ENCODE assay signal across 29 cellular contexts in the genomic region with DNA sequence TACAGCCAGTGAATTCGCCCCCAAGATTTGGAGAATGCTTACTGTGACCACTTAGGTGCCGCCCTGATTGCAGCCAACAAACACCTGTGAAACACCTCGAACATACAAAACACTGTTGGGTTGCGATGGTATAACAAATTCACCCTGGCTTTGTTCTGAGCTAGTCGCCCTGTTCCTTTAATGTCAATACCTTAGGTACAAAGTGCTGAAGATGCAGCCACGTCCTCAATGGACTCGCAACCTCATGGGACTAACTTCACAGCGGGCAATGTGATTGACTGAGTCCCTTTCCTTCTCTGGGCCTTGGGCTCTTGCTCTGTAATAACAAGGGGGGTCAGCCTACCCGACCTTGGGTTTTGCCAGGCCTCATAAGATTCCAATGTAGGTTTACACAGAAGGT. TPM values are rescaled to one million over a fixed set of nuclear protein-coding genes. Genes with fewer than 3 reads are reported as not detected.
"Had no signal": no experiment of that assay in that cellular context is flagged by ENCODE, and none has a peak within 500 bp of the region (broad histone marks: within the 10 kb centered on the region; RNA-seq: fewer than 3 reads in every experiment).

No MANE protein-coding gene starts in this region.

- FAIRE-seq: K562 had no signal

- H3K9ac ChIP-seq: KMS-11, SK-N-SH had no signal

- H3K9me2 ChIP-seq: SK-N-SH had no signal

- ATAC-seq: Panc1, PC-3 had no signal

- H3K4me3 Mint-ChIP-seq: IgD-negative memory B cell had no signal

- H3K9me3 ChIP-seq: SK-N-SH had no signal

- H3K27ac ChIP-seq: KMS-11, RWPE1 had no signal

- H3K27ac Mint-ChIP-seq: IgD-negative memory B cell had no signal

- H3K4me3 ChIP-seq: K562 had no signal

- H3K4me2 ChIP-seq: KMS-11, SK-N-SH had no signal

- DNase-seq: Kasumi-1, MV-4-11, NCI-H1048, NCI-H1105, NCI-H1417, NCI-H1436 treated with DMSO at 0.1 percent for 48 hours, NCI-H1694, NCI-H187 treated with DMSO at 0.1 percent for 48 hours, NCI-H2029 treated with DMSO at 0.1 percent for 48 hours, NCI-H2171 treated with DMSO at 0.1 percent for 48 hours, NCI-H2227 treated with DMSO at 0.1 percent for 48 hours, NCI-H446, NCI-H510A, NCI-H524 treated with DMSO at 0.1 percent for 48 hours, NCI-H69, NCI-H774, PC-3, SHP77, SK-N-SH, SW 1271 had no signal

RNA-seq across cellular contexts. Expression of gene WNT9B, which starts 42.6 kb away (rescaled TPM):
- total RNA-seq: HT1080, K562, MCF 10A, OCI-LY7, PC-3, SK-MEL-5 had no signal
- polyA plus RNA-seq: IgD-negative memory B cell, K562, SK-N-SH had no signal
